Comparison of ENCODE assay signal across 1 cellular context in genomic region chr16:47143677-47144558, GRCh38.
TF ChIP-seq lines count a peak whose summit lies in the region.

Gene NETO2, minus strand, starts transcription at chr16:47143945. Its CDS starts 333 bp downstream, at chr16:47143612.

TF ChIP-seq in HepG2, 621 proteins besides CTCF, POLR2A, EP300 and RAD21 (continued from another document and continues in another):
- peak; percentile 53 for TF ChIP-seq TEAD3 (CRISPR knock-in tag; optimal IDR thresholded peaks at IDR 0.05; ENCODE audit: borderline replicate concordance)
- no peak for TF ChIP-seq ATRX (CRISPR knock-in tag; IDR thresholded peaks at IDR 0.05; ENCODE audit: borderline replicate concordance)
- no peak for TF ChIP-seq MLX (CRISPR knock-in tag; IDR thresholded peaks at IDR 0.05)
- TF ChIP-seq ZNF282 (IDR thresholded peaks at IDR 0.05; ENCODE audit: partially characterized antibody), result no peak
- no peak for TF ChIP-seq KLF9 (CRISPR knock-in tag; IDR thresholded peaks at IDR 0.05; ENCODE audit: low read depth)
- TF ChIP-seq HNRNPK (IDR thresholded peaks at IDR 0.05; ENCODE audit: low read depth, low read length, poor library complexity, severe bottlenecking), result no peak
- no peak for TF ChIP-seq ZBTB34 (CRISPR knock-in tag; IDR thresholded peaks at IDR 0.05)
- TF ChIP-seq AFF4 (CRISPR knock-in tag; IDR thresholded peaks at IDR 0.05), result no peak
- TF ChIP-seq ZNF230 (CRISPR knock-in tag; IDR thresholded peaks at IDR 0.05), result peak; percentile 87; the same call in 1 of the 2 replicates
- no peak for TF ChIP-seq ZNF775 (CRISPR knock-in tag; IDR thresholded peaks at IDR 0.05; ENCODE audit: borderline replicate concordance)
- TF ChIP-seq ARID4A (CRISPR knock-in tag; IDR thresholded peaks at IDR 0.05; ENCODE audit: borderline replicate concordance), result no peak
- no peak; the same call in 1 of the 2 replicates for TF ChIP-seq SP2 (CRISPR knock-in tag; IDR thresholded peaks at IDR 0.05)
- 0 out of 2 replicates have a peak, but pooled peaks have one; percentile 61 for TF ChIP-seq ESRRA (CRISPR knock-in tag; IDR thresholded peaks at IDR 0.05; ENCODE audit: low read depth)
- no peak for TF ChIP-seq SIN3A (IDR thresholded peaks at IDR 0.05; ENCODE audit: borderline replicate concordance, low read depth, low read length)
- no peak for TF ChIP-seq SATB2 (CRISPR knock-in tag; IDR thresholded peaks at IDR 0.05)
- no peak for TF ChIP-seq SNAI1 (CRISPR knock-in tag; IDR thresholded peaks at IDR 0.05; ENCODE audit: borderline replicate concordance)
- TF ChIP-seq SP4 (CRISPR knock-in tag; IDR thresholded peaks at IDR 0.05), result no peak
- TF ChIP-seq ZNF253 (CRISPR knock-in tag; IDR thresholded peaks at IDR 0.05; ENCODE audit: borderline replicate concordance), result no peak
- no peak for TF ChIP-seq ZNF484 (CRISPR knock-in tag; IDR thresholded peaks at IDR 0.05; ENCODE audit: borderline replicate concordance, low read depth)
- no peak for TF ChIP-seq BCL3 (CRISPR knock-in tag; IDR thresholded peaks at IDR 0.05)
- no peak for TF ChIP-seq FOXO4 (CRISPR knock-in tag; conservative IDR thresholded peaks at IDR 0.05)
- no peak for TF ChIP-seq NR2F1 (CRISPR knock-in tag; IDR thresholded peaks at IDR 0.05)
- TF ChIP-seq MXD3 (CRISPR knock-in tag; IDR thresholded peaks at IDR 0.05), result no peak
- no peak for TF ChIP-seq SYNCRIP (IDR thresholded peaks at IDR 0.05; ENCODE audit: insufficient read depth, low read depth, low read length)
- no peak for TF ChIP-seq ZNF275 (CRISPR knock-in tag; IDR thresholded peaks at IDR 0.05; ENCODE audit: borderline replicate concordance)
- no peak for TF ChIP-seq ZNF280B (CRISPR knock-in tag; IDR thresholded peaks at IDR 0.05; ENCODE audit: borderline replicate concordance)
- TF ChIP-seq IKZF1 (IDR thresholded peaks at IDR 0.05), result no peak
- no peak for TF ChIP-seq ZNF841 (CRISPR knock-in tag; IDR thresholded peaks at IDR 0.05; ENCODE audit: borderline replicate concordance)
- no peak for TF ChIP-seq ZNF766 (CRISPR knock-in tag; IDR thresholded peaks at IDR 0.05; ENCODE audit: borderline replicate concordance)
- no peak for TF ChIP-seq TFE3 (CRISPR knock-in tag; IDR thresholded peaks at IDR 0.05)
- TF ChIP-seq ZBTB21 (CRISPR knock-in tag; IDR thresholded peaks at IDR 0.05), result no peak
- TF ChIP-seq XRCC5 (optimal IDR thresholded peaks at IDR 0.05; ENCODE audit: low read length), result peak; percentile 87
- TF ChIP-seq THAP11 (CRISPR knock-in tag; IDR thresholded peaks at IDR 0.05), result no peak; the same call in 1 of the 2 replicates
- TF ChIP-seq ZNF12 (CRISPR knock-in tag; IDR thresholded peaks at IDR 0.05), result no peak
- peak; percentile 47; the same call in 1 of the 2 replicates for TF ChIP-seq ZNF574 (CRISPR knock-in tag; IDR thresholded peaks at IDR 0.05)
- TF ChIP-seq CBX5 (CRISPR knock-in tag; IDR thresholded peaks at IDR 0.05; ENCODE audit: borderline replicate concordance), result no peak
- no peak for TF ChIP-seq SRSF1 (optimal IDR thresholded peaks at IDR 0.05; ENCODE audit: low read depth, low read length)
- no peak for TF ChIP-seq NFRKB (IDR thresholded peaks at IDR 0.05)
- TF ChIP-seq HMG20A (CRISPR knock-in tag; IDR thresholded peaks at IDR 0.05; ENCODE audit: borderline replicate concordance), result no peak
- no peak for TF ChIP-seq ZNF562 (CRISPR knock-in tag; IDR thresholded peaks at IDR 0.05; ENCODE audit: borderline replicate concordance)
- peak; percentile 60; the same call in 1 of the 2 replicates for TF ChIP-seq RNF2 (conservative IDR thresholded peaks at IDR 0.05; ENCODE audit: low read depth)
